15 cellular contexts compared by ENCODE assay signal in the genomic region with DNA sequence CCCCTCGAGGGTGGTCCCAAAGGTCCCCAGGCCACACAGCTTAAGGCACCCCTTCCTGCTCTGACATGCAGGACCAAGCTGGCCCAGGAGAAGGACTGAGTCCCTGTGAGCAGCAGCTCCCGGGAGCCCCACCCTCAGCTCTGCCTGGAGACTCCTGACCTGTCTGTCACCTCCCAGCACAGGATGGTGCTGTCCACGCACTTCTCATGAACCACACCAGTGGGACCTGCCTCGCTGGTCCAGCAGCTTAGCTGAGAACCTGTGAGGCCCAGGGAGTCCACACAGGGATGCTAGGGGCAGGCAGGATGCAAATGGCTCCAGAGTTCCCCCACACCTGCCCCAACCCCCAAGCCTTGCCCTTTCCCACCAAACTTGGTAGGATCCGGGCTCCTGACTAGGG. TPM values are rescaled to one million over a fixed set of nuclear protein-coding genes. Genes with fewer than 3 reads are reported as not detected.
DNase-seq lines count a peak whose midpoint lies in the region; ATAC-seq, FAIRE-seq and TF ChIP-seq lines count a peak whose summit lies in the region.
"Had no signal": no experiment of that assay in that cellular context is flagged by ENCODE, and none has a peak within 500 bp of the region (broad histone marks: within the 10 kb centered on the region; RNA-seq: fewer than 3 reads in every experiment).

No MANE protein-coding gene starts in this region.

- intact Hi-C loops in Panc1 (cut with micrococcal nuclease; ENCODE audit: unreplicated experiment) = no loop called here
- intact Hi-C loops in pancreas (cut with DNase I) = no loop called here

- peaks cover 88% of the 10 kb centered on the region for H3K4me1 ChIP-seq in BLaER1
- peaks cover 80% of the 10 kb centered on the region for H3K4me1 ChIP-seq in Panc1 (ENCODE audit: control insufficient read depth, insufficient read depth, low read length)
- peaks cover 50% of the 10 kb centered on the region for H3K4me1 ChIP-seq in foreskin keratinocyte
- peaks cover 72 to 79% (median 74%) of the 10 kb centered on the region in 3 donors for H3K4me1 ChIP-seq in pancreas

- DNase-seq in Panc1 (ENCODE audit: low read depth, low spot score) (no peak), foreskin keratinocyte (no peak), pancreas (peak in 2 of 6 donors; percentile 39 to 65), cerebellar cortex (ENCODE audit: low spot score) (no peak), NCI-H146 (lab: John Stamatoyannopoulos, UW) (no peak)
- no peak for DNase-seq in activated naive CD8-positive, alpha-beta T cell treated with anti-CD3 and anti-CD28 coated beads for 36 hours
- DNase-seq: activated CD4-positive, alpha-beta T cell treated with anti-CD3 and anti-CD28 coated beads for 4 hours; amygdala; HCEC 1CT; NCI-H2171 treated with DMSO at 0.1 percent for 48 hours; occipital lobe had no signal

- in situ Hi-C loops in Panc1 (cut with HindIII; ENCODE audit: low pct_unique_long_range_greater_than_20kb, low sequenced_read_pairs) = no loop called here

- H3K27me3 ChIP-seq in BLaER1 (no peaks in the 10 kb centered on the region), Panc1 (ENCODE audit: control insufficient read depth, insufficient read depth, low read length) (no peaks in the 10 kb centered on the region), foreskin keratinocyte (no peaks in the 10 kb centered on the region), pancreas (no peaks in the 10 kb centered on the region)

- H3K4me3 Mint-ChIP-seq in activated naive CD8-positive, alpha-beta T cell treated with anti-CD3 and anti-CD28 coated beads for 36 hours = no peak overlapping the region
- H3K4me3 Mint-ChIP-seq: T-helper 1 cell treated with Interleukin-12 subunit alpha and Interleukin-12 subunit beta and Interleukin-4 antibody, amounts not matched to agents 30 μg/mL and 1 μg/mL, for 36 hours had no signal

- no TSS peak for BruUV-seq in Panc1 (replicated peaks; lab: Mats Ljungman, UMichigan)

- no peaks in the 10 kb centered on the region for H3K27me3 Mint-ChIP-seq in activated naive CD8-positive, alpha-beta T cell treated with anti-CD3 and anti-CD28 coated beads for 36 hours

- H3K9me3 ChIP-seq in BLaER1 (no peaks in the 10 kb centered on the region), Panc1 (ENCODE audit: control insufficient read depth, insufficient read depth, low read depth, low read length) (no peaks in the 10 kb centered on the region), pancreas (no peaks in the 10 kb centered on the region)

- no peak overlapping the region for H3K4me3 ChIP-seq in BLaER1
- H3K4me3 ChIP-seq in Panc1 (ENCODE audit: low read depth in 2 of 2, low read length in 2 of 2) = no peak overlapping the region
- no peak overlapping the region for H3K4me3 ChIP-seq in pancreas

- TF ChIP-seq CTCF in Panc1 (IDR thresholded peaks at IDR 0.05) (no peak), foreskin keratinocyte (conservative IDR thresholded peaks at IDR 0.05) (no peak), pancreas (IDR thresholded peaks at IDR 0.05) (no peak)

- H3K9ac ChIP-seq in BLaER1 = 0 out of 2 replicates have a peak overlapping the region, but pooled peaks have one; percentile 34

- peaks cover 2% of the 10 kb centered on the region for H3K4me1 Mint-ChIP-seq in activated naive CD8-positive, alpha-beta T cell treated with anti-CD3 and anti-CD28 coated beads for 36 hours

- H3K4me2 ChIP-seq in BLaER1 = peak overlapping the region; percentile 84

- H3K27ac ChIP-seq in BLaER1 (0 out of 2 replicates have a peak overlapping the region, but pooled peaks have one; percentile 83), Panc1 (ENCODE audit: low read length) (peak overlapping the region; percentile 90), foreskin keratinocyte (peak overlapping the region; percentile 64), pancreas (peak overlapping the region; percentile 44 to 76 (median 60))

- peak; percentile 13; the same call in 1 of the 2 replicates for ATAC-seq in Panc1
- ATAC-seq in foreskin keratinocyte = no peak
- no peak for ATAC-seq in pancreas
- ATAC-seq in GM21737 (IDR thresholded peaks at IDR 0.05; ENCODE audit: unreplicated experiment) = no peak
- ATAC-seq: left colon had no signal

- 54 to 62% methylated on average over 5 of the region's 5 CpGs for WGBS in pancreas, 2 donors

- no peaks in the 10 kb centered on the region for H3K36me3 ChIP-seq in BLaER1
- no peaks in the 10 kb centered on the region for H3K36me3 ChIP-seq in Panc1 (ENCODE audit: control insufficient read depth, insufficient read depth, low read length)
- no peaks in the 10 kb centered on the region for H3K36me3 ChIP-seq in pancreas

- no peaks in the 10 kb centered on the region for H3K36me3 Mint-ChIP-seq in activated naive CD8-positive, alpha-beta T cell treated with anti-CD3 and anti-CD28 coated beads for 36 hours

- H3K27ac Mint-ChIP-seq in activated naive CD8-positive, alpha-beta T cell treated with anti-CD3 and anti-CD28 coated beads for 36 hours = no peak overlapping the region
- H3K27ac Mint-ChIP-seq: T-helper 1 cell treated with Interleukin-12 subunit alpha and Interleukin-12 subunit beta and Interleukin-4 antibody, amounts not matched to agents 30 μg/mL and 1 μg/mL, for 36 hours had no signal

- POLR2A ChIA-PET in Panc1 (lab: Charles Lee) = no interaction called here

- H4K20me1 ChIP-seq in BLaER1 = peaks cover 92% of the 10 kb centered on the region

- FAIRE-seq in pancreas (lab: Jason Lieb, UNC) = no peak

- CTCF ChIA-PET in Panc1 (lab: Charles Lee) = interaction anchor here (0.7 kb wide), 1 partner anchor 46 kb away, joined by 3 read pairs; no protein-coding TSS in a partner anchor

- no peaks in the 10 kb centered on the region for H3K9me3 Mint-ChIP-seq in activated naive CD8-positive, alpha-beta T cell treated with anti-CD3 and anti-CD28 coated beads for 36 hours
- H3K9me3 Mint-ChIP-seq: T-helper 1 cell treated with Interleukin-12 subunit alpha and Interleukin-12 subunit beta and Interleukin-4 antibody, amounts not matched to agents 30 μg/mL and 1 μg/mL, for 36 hours had no signal

RNA-seq across cellular contexts. Expression of a gene that starts 27.7 kb away (rescaled TPM):
- total RNA-seq in Panc1 (2021; ENCODE audit: unreplicated experiment) = 96.6 TPM
- polyA plus RNA-seq in Panc1 (2012; ENCODE audit: insufficient read length) = 64.9 TPM
- 51.9 and 65.2 TPM in 2 replicates for total RNA-seq in foreskin keratinocyte
- polyA plus RNA-seq in foreskin keratinocyte = 26.0 and 35.4 TPM in 2 replicates
- 10 to 100 TPM; 14.4 to 22.2 (median 17.6) TPM for total RNA-seq in pancreas
- 10 to 100 TPM in 1 of 2 donors, 1 to 10 TPM in 1; 9.5 to 19.5 TPM for polyA plus RNA-seq in pancreas
- 1 to 10 TPM; 6.3 to 8.9 TPM for total RNA-seq in activated naive CD8-positive, alpha-beta T cell treated with anti-CD3 and anti-CD28 coated beads for 36 hours
